10 cellular contexts compared by ENCODE assay signal in the genomic region with DNA sequence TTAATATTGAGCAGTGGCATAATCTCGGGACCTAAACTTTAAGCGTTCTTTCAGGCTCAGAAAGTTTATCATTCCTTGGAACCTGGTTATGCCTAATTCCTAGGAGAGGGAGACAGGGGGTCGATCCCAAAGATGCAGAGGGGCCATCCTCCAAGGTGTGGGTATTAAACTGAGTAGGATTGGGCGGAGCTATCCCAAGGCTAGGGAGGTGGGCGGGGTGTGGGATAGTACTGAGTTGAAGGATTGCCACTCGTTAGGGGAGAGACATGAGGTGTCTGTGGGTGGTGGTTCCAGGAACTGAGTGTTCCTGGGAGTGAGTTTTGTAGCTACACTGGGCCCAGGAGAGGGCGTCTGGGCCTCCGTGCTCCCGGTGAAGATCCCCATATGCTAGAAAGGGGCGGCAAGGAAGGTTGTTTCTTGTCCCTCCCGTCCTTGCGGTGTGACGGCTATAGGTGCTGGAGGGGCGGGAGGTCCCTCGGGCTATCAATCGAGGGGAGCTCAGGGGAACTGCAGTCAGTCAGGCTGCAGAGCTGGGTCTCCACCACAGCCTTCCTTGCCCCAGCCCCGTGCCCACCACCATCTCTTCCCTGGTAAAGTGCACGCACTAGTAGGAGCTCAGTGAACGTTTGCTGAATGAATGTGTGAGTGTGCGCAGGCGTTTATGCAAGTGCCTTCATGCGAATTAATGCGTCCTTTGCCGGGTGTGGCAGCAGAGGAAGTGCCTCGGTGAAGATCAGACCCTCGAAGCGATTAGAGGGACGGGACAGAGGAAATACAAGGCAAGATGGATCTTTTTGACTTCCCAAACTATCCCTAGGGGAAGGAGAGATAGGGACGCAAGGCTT. TPM values are rescaled to one million over a fixed set of nuclear protein-coding genes. Genes with fewer than 3 reads are reported as not detected.
DNase-seq lines count a peak whose midpoint lies in the region; ATAC-seq and TF ChIP-seq lines count a peak whose summit lies in the region.
"Had no signal": no experiment of that assay in that cellular context is flagged by ENCODE, and none has a peak within 500 bp of the region (broad histone marks: within the 10 kb centered on the region; RNA-seq: fewer than 3 reads in every experiment).

No MANE protein-coding gene starts in this region.

- no peaks in the 10 kb centered on the region for H3K36me3 ChIP-seq in HEK293 (ENCODE audit: control insufficient read depth in 2 of 2, insufficient read depth in 1 of 2, low read length in 2 of 2)
- H3K36me3 ChIP-seq in mesendoderm (ENCODE audit: control insufficient read depth, insufficient read depth, low read length), result no peaks in the 10 kb centered on the region

- H2BK15ac ChIP-seq in mesendoderm (replicated peaks; ENCODE audit: low read depth), result no peak overlapping the region

- H3K79me2 ChIP-seq in mesendoderm (ENCODE audit: control insufficient read depth, insufficient read depth, low read length), result no peaks in the 10 kb centered on the region
- H3K79me2 ChIP-seq: parathyroid adenoma had no signal

- no peak overlapping the region for H3K9ac ChIP-seq in mesendoderm (ENCODE audit: low read length)
- H3K9ac ChIP-seq: parathyroid adenoma had no signal

- CTCF ChIA-PET in HEK293 (lab: Yijun Ruan, JAX), result no interaction called here

- no peaks in the 10 kb centered on the region for H3K79me1 ChIP-seq in mesendoderm (ENCODE audit: low read length)

- DNase-seq in Daoy (ENCODE audit: low read depth), result peak; percentile 41
- DNase-seq in mesendoderm, result peak; percentile 64
- DNase-seq in NCI-H1436 treated with DMSO at 0.1 percent for 48 hours (lab: John Stamatoyannopoulos, UW), result no peak
- DNase-seq: NCI-H446, T1000 had no signal

- POLR2A ChIA-PET in HEK293 (lab: Yijun Ruan, JAX), result interaction anchor here (1.6 kb wide), 1 partner anchor 9 kb away, joined by 10 read pairs; the partner anchor contains the start of gene BUB3

- H3K27me3 ChIP-seq in mesendoderm (ENCODE audit: insufficient read depth, low read length, poor library complexity), result peaks cover 94% of the 10 kb centered on the region

- peaks cover 59% of the 10 kb centered on the region for H3K4me1 Mint-ChIP-seq in activated naive CD4-positive, alpha-beta T cell treated with anti-CD3 and anti-CD28 coated beads, Interleukin-2, amount 50 U/mL, for 24 hours

- no peak overlapping the region for H3K4ac ChIP-seq in mesendoderm (ENCODE audit: low read depth, low read length)

- no peaks in the 10 kb centered on the region for H3K9me3 ChIP-seq in HEK293 (ENCODE audit: control insufficient read depth, insufficient read depth, low read depth, low read length)

- no peak overlapping the region for H3K18ac ChIP-seq in mesendoderm (ENCODE audit: low read length)

- no peak overlapping the region for H2BK120ac ChIP-seq in mesendoderm (ENCODE audit: low read depth, low read length)

- H3K56ac ChIP-seq in mesendoderm (ENCODE audit: low read length), result no peak overlapping the region

- H3K4me1 ChIP-seq in HEK293 (ENCODE audit: control insufficient read depth, insufficient read depth, low read length) (no peaks in the 10 kb centered on the region; the same call in 1 of the 2 replicates), mesendoderm (ENCODE audit: control insufficient read depth, low read depth, low read length) (no peaks in the 10 kb centered on the region)
- H3K4me1 ChIP-seq: parathyroid adenoma had no signal

- peak overlapping the region; percentile 34 for H3K4me3 Mint-ChIP-seq in activated naive CD4-positive, alpha-beta T cell treated with anti-CD3 and anti-CD28 coated beads, Interleukin-2, amount 50 U/mL, for 24 hours

- no peak overlapping the region for H3K4me2 ChIP-seq in mesendoderm (ENCODE audit: low read length)

- H3K27ac ChIP-seq in HEK293 (ENCODE audit: extremely low read depth, low read depth, low read length), result no peak overlapping the region
- no peak overlapping the region for H3K27ac ChIP-seq in mesendoderm (ENCODE audit: low read depth, low read length)
- H3K27ac ChIP-seq: parathyroid adenoma had no signal

- peaks cover 59% of the 10 kb centered on the region for H3K27me3 Mint-ChIP-seq in activated naive CD4-positive, alpha-beta T cell treated with anti-CD3 and anti-CD28 coated beads, Interleukin-2, amount 50 U/mL, for 24 hours

- no CpG with 5 or more reads among the region's 29 CpGs for whole genome bisulfite sequencing in mesendoderm (ENCODE audit: extremely low coverage, insufficient coverage, low lambda C conversion rate)

- ATAC-seq in HG02798 (IDR thresholded peaks at IDR 0.05; ENCODE audit: poor library complexity, unreplicated experiment), result no peak
- ATAC-seq in GM19397 (IDR thresholded peaks at IDR 0.05; ENCODE audit: unreplicated experiment), result no peak

- H3K9me3 Mint-ChIP-seq in activated naive CD4-positive, alpha-beta T cell treated with anti-CD3 and anti-CD28 coated beads, Interleukin-2, amount 50 U/mL, for 24 hours, result no peaks in the 10 kb centered on the region

- no peak overlapping the region for H4K5ac ChIP-seq in mesendoderm (ENCODE audit: low read length)

- H2BK5ac ChIP-seq in mesendoderm (ENCODE audit: low read length), result no peak overlapping the region

- TF ChIP-seq CTCF in HEK293 (tag by site-specific recombination; IDR thresholded peaks at IDR 0.05), result no peak

- no peak overlapping the region for H3K23ac ChIP-seq in mesendoderm (ENCODE audit: low read length)

- H2AK5ac ChIP-seq in mesendoderm (ENCODE audit: low read length), result no peak overlapping the region

- H3K4me3 ChIP-seq in HEK293 (ENCODE audit: low read depth, low read length) (no peak overlapping the region), mesendoderm (ENCODE audit: low read length) (no peak overlapping the region)

- H3K36me3 Mint-ChIP-seq in activated naive CD4-positive, alpha-beta T cell treated with anti-CD3 and anti-CD28 coated beads, Interleukin-2, amount 50 U/mL, for 24 hours, result no peaks in the 10 kb centered on the region

- H3K27ac Mint-ChIP-seq in activated naive CD4-positive, alpha-beta T cell treated with anti-CD3 and anti-CD28 coated beads, Interleukin-2, amount 50 U/mL, for 24 hours, result no peak overlapping the region

- no peak overlapping the region for H4K8ac ChIP-seq in mesendoderm (ENCODE audit: low read depth, low read length)

TF ChIP-seq in HEK293, 187 proteins besides CTCF, POLR2A, EP300 and RAD21 (continues in another document):
- TF ChIP-seq ZFHX2 (tag by site-specific recombination; conservative IDR thresholded peaks at IDR 0.05), result peak; percentile 79
- TF ChIP-seq ZNF561 (tag by site-specific recombination; IDR thresholded peaks at IDR 0.05; ENCODE audit: borderline replicate concordance), result no peak
- TF ChIP-seq, protein P1, sequence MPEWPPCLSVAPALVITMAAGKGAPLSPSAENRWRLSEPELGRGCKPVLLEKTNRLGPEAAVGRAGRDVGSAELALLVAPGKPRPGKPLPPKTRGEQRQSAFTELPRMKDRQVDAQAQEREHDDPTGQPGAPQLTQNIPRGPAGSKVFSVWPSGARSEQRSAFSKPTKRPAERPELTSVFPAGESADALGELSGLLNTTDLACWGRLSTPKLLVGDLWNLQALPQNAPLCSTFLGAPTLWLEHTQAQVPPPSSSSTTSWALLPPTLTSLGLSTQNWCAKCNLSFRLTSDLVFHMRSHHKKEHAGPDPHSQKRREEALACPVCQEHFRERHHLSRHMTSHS (tag by site-specific recombination; IDR thresholded peaks at IDR 0.05), result no peak
- TF ChIP-seq SCRT1 (tag by site-specific recombination; IDR thresholded peaks at IDR 0.05; ENCODE audit: borderline replicate concordance), result no peak
- no peak for TF ChIP-seq ZBTB11 (tag by site-specific recombination; conservative IDR thresholded peaks at IDR 0.05; ENCODE audit: low read depth)
- peak; percentile 22; the same call in 1 of the 2 replicates for TF ChIP-seq SP2 (tag by site-specific recombination; IDR thresholded peaks at IDR 0.05)
- TF ChIP-seq EGR2 (tag by site-specific recombination; IDR thresholded peaks at IDR 0.05; ENCODE audit: low read depth), result peak; percentile 87

RNA-seq across cellular contexts. Expression of gene HMX2, which starts 3.0 kb away (rescaled TPM):
- total RNA-seq in Daoy (2014; rRNA removed; shearing (Covaris generic)), result 1.1 and 1.3 TPM in 2 replicates
- 0.24 TPM for polyA plus RNA-seq in mesendoderm (2013, experiment 1 of 2)
- 0.24 TPM for polyA plus RNA-seq in mesendoderm (2013, experiment 2 of 2)

RNA-seq across cellular contexts. Expression of gene HMX3, which starts 9.1 kb away (rescaled TPM):
- 1.1 and 3.3 TPM in 2 replicates for total RNA-seq in Daoy (2014; rRNA removed; shearing (Covaris generic))
- polyA plus RNA-seq in mesendoderm (2013, experiment 1 of 2), result 0.22 TPM
- 0.15 TPM for polyA plus RNA-seq in mesendoderm (2013, experiment 2 of 2)

RNA-seq across cellular contexts. Expression of gene BUB3, which starts 9.3 kb away (rescaled TPM):
- 381 and 482 TPM in 2 replicates for total RNA-seq in Daoy (2014; rRNA removed; shearing (Covaris generic))
- 114 TPM for polyA plus RNA-seq in mesendoderm (2013, experiment 1 of 2)
- polyA plus RNA-seq in mesendoderm (2013, experiment 2 of 2), result 115 TPM
